38 cellular contexts compared by ENCODE assay signal in the genomic region with DNA sequence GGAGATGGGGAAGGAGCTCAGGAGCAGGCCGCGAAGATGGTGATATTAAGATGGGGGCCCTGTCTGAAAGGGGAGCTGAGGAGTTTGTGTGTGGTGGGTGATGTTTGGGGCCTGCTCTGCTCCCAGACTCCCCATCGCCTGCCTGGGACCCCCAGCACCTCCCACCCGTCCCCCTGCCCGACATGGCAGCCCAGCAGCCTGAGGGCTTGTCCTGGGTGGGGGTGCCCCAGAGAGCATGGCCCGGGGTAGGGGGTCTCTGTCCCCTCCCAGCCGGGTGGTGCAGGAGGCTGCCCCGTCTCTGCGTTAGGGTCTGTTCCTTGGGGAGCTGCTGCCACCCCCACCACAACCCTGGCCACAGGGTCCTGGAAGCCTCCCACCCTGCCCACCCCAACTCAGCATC. TPM values are rescaled to one million over a fixed set of nuclear protein-coding genes. Genes with fewer than 3 reads are reported as not detected.
"Had no signal": no experiment of that assay in that cellular context is flagged by ENCODE, and none has a peak within 500 bp of the region (broad histone marks: within the 10 kb centered on the region; RNA-seq: fewer than 3 reads in every experiment).

No MANE protein-coding gene starts in this region.

- H3K27ac ChIP-seq: adrenal gland, body of pancreas, brain microvascular endothelial cell, breast epithelium, WERI-Rb-1 had no signal

- H3K9me3 ChIP-seq: adrenal gland, body of pancreas, breast epithelium had no signal

- ATAC-seq: activated CD4-positive, alpha-beta T cell treated with anti-CD3 and anti-CD28 coated beads for 36 hours; activated CD4-positive, CD25-positive, alpha-beta regulatory T cell treated with anti-CD3 and anti-CD28 coated beads, Interleukin-2, amount 50 U/mL, for 24 hours; activated CD8-positive, alpha-beta memory T cell treated with anti-CD3 and anti-CD28 coated beads, Interleukin-2, amount 10 ng/mL, durations not matched to agents 7 days and 5 days; activated CD8-positive, alpha-beta T cell treated with anti-CD3 and anti-CD28 coated beads, Interleukin-2, amount 10 ng/mL, durations not matched to agents 7 days and 5 days; activated naive CD4-positive, alpha-beta T cell treated with anti-CD3 and anti-CD28 coated beads, Interleukin-2, amount 50 U/mL, for 72 hours; activated T-cell treated with anti-CD3 and anti-CD28 coated beads, Interleukin-2, amount 50 U/mL, for 72 hours; activated T-helper 17 cell treated with anti-CD3 and anti-CD28 coated beads, Interleukin-2, amount 50 U/mL, for 72 hours; body of pancreas; WTC11 had no signal

- H3K27ac Mint-ChIP-seq: activated CD4-positive, alpha-beta memory T cell treated with anti-CD3 and anti-CD28 coated beads, Interleukin-2, amount 10 ng/mL, durations not matched to agents 7 days and 5 days; activated CD4-positive, alpha-beta T cell treated with anti-CD3 and anti-CD28 coated beads for 36 hours; activated CD4-positive, alpha-beta T cell treated with anti-CD3 and anti-CD28 coated beads, Interleukin-2, amount 10 ng/mL, durations not matched to agents 7 days and 5 days; activated CD8-positive, alpha-beta memory T cell treated with anti-CD3 and anti-CD28 coated beads, Interleukin-2, amount 10 ng/mL, durations not matched to agents 7 days and 5 days; activated CD8-positive, alpha-beta T cell treated with anti-CD3 and anti-CD28 coated beads, Interleukin-2, amount 10 ng/mL, durations not matched to agents 7 days and 5 days; activated naive CD4-positive, alpha-beta T cell treated with anti-CD3 and anti-CD28 coated beads for 36 hours; activated naive CD4-positive, alpha-beta T cell treated with anti-CD3 and anti-CD28 coated beads, Interleukin-2, amount 50 U/mL, for 72 hours; activated naive CD8-positive, alpha-beta T cell treated with anti-CD3 and anti-CD28 coated beads for 36 hours; activated T-cell treated with anti-CD3 and anti-CD28 coated beads, Interleukin-2, amount 50 U/mL, for 24 hours; activated T-cell treated with anti-CD3 and anti-CD28 coated beads, Interleukin-2, amount 50 U/mL, for 72 hours; activated T-helper 1 cell treated with anti-CD3 and anti-CD28 coated beads, Interleukin-12 subunit alpha, Interleukin-12 subunit beta, Interleukin-2, Interleukin-4 antibody, amounts not matched to agents 30 ng/mL and 10 ng/mL and 1 ng/mL, durations not matched to agents 14 hours and 24 hours and 36 hours; activated T-helper 17 cell treated with anti-CD3 and anti-CD28 coated beads, Interleukin-2, amount 50 U/mL, for 72 hours; T-helper 1 cell treated with Interleukin-12 subunit alpha and Interleukin-12 subunit beta and Interleukin-4 antibody, amounts not matched to agents 30 μg/mL and 1 μg/mL, for 36 hours; T-helper 2 cell treated with Interferon-gamma antibody and Interleukin-4, amounts not matched to agents 5 μg/mL and 100 μg/mL, for 36 hours; WTC11 had no signal

- H3K4me3 ChIP-seq: adrenal gland, body of pancreas, breast epithelium had no signal

- H3K4me1 ChIP-seq: adrenal gland had no signal

- H3K27me3 Mint-ChIP-seq: activated CD4-positive, alpha-beta memory T cell treated with anti-CD3 and anti-CD28 coated beads, Interleukin-2, amount 10 ng/mL, durations not matched to agents 7 days and 5 days; activated CD4-positive, alpha-beta T cell treated with anti-CD3 and anti-CD28 coated beads for 36 hours; activated CD4-positive, alpha-beta T cell treated with anti-CD3 and anti-CD28 coated beads, Interleukin-2, amount 10 ng/mL, durations not matched to agents 7 days and 5 days; activated CD8-positive, alpha-beta memory T cell treated with anti-CD3 and anti-CD28 coated beads, Interleukin-2, amount 10 ng/mL, durations not matched to agents 7 days and 5 days; activated naive CD8-positive, alpha-beta T cell treated with anti-CD3 and anti-CD28 coated beads for 36 hours; activated T-cell treated with anti-CD3 and anti-CD28 coated beads, Interleukin-2, amount 50 U/mL, for 24 hours; activated T-helper 17 cell treated with anti-CD3 and anti-CD28 coated beads, Interleukin-2, amount 50 U/mL, for 72 hours had no signal

- H3K4me1 Mint-ChIP-seq: activated CD4-positive, alpha-beta memory T cell treated with anti-CD3 and anti-CD28 coated beads, Interleukin-2, amount 10 ng/mL, durations not matched to agents 7 days and 5 days; activated CD4-positive, alpha-beta T cell treated with anti-CD3 and anti-CD28 coated beads, Interleukin-2, amount 10 ng/mL, durations not matched to agents 7 days and 5 days; activated CD8-positive, alpha-beta memory T cell treated with anti-CD3 and anti-CD28 coated beads, Interleukin-2, amount 10 ng/mL, durations not matched to agents 7 days and 5 days; activated naive CD8-positive, alpha-beta T cell treated with anti-CD3 and anti-CD28 coated beads for 36 hours; activated T-helper 17 cell treated with anti-CD3 and anti-CD28 coated beads, Interleukin-2, amount 50 U/mL, for 72 hours had no signal

- DNase-seq: activated CD4-positive, alpha-beta memory T cell treated with anti-CD3 and anti-CD28 coated beads, Interleukin-2, amount 10 ng/mL, durations not matched to agents 7 days and 5 days; activated CD4-positive, alpha-beta T cell treated with anti-CD3 and anti-CD28 coated beads for 1 hour; activated CD4-positive, alpha-beta T cell treated with anti-CD3 and anti-CD28 coated beads for 36 hours; activated CD4-positive, alpha-beta T cell treated with anti-CD3 and anti-CD28 coated beads for 48 hours; activated CD4-positive, alpha-beta T cell treated with anti-CD3 and anti-CD28 coated beads, Interleukin-2, amount 10 ng/mL, durations not matched to agents 7 days and 5 days; activated CD4-positive, alpha-beta T cell treated with anti-CD3 and anti-CD28 coated beads, Interleukin-2, amount 50 U/mL, for 48 hours; activated CD4-positive, CD25-positive, alpha-beta regulatory T cell; activated CD8-positive, alpha-beta memory T cell treated with anti-CD3 and anti-CD28 coated beads for 24 hours; activated CD8-positive, alpha-beta memory T cell treated with anti-CD3 and anti-CD28 coated beads, Interleukin-2, amount 10 ng/mL, durations not matched to agents 7 days and 5 days; activated CD8-positive, alpha-beta memory T cell treated with anti-CD3 and anti-CD28 coated beads, Interleukin-2, amount 50 U/mL, for 48 hours; activated CD8-positive, alpha-beta T cell treated with anti-CD3 and anti-CD28 coated beads, Interleukin-2, amount 10 ng/mL, durations not matched to agents 7 days and 5 days; activated effector memory CD4-positive, alpha-beta T cell treated with anti-CD3 and anti-CD28 coated beads, Interleukin-2, amount 50 U/mL, for 16 hours; activated gamma-delta T cell treated with Interleukin-2 at 50 U/mL for 16 hours; activated naive CD4-positive, alpha-beta T cell; activated naive CD4-positive, alpha-beta T cell treated with anti-CD3 and anti-CD28 coated beads for 36 hours; activated naive CD4-positive, alpha-beta T cell treated with anti-CD3 and anti-CD28 coated beads, Interleukin-2, amount 50 U/mL, for 16 hours; activated naive CD8-positive, alpha-beta T cell treated with anti-CD3 and anti-CD28 coated beads for 36 hours; activated T-cell treated with anti-CD3 and anti-CD28 coated beads, Interleukin-2, amount 50 U/mL, for 24 hours; activated T-cell treated with anti-CD3 and anti-CD28 coated beads, Interleukin-2, amount 50 U/mL, for 72 hours; adrenal gland; amniotic stem cell; aorta; body of pancreas; brain microvascular endothelial cell; central memory CD4-positive, alpha-beta T cell; T-helper 1 cell; T-helper 2 cell; T-helper 9 cell; WERI-Rb-1 had no signal

- H3K27me3 ChIP-seq: adrenal gland, body of pancreas had no signal

- H3K9me3 Mint-ChIP-seq: activated CD4-positive, alpha-beta memory T cell treated with anti-CD3 and anti-CD28 coated beads, Interleukin-2, amount 10 ng/mL, durations not matched to agents 7 days and 5 days; activated CD4-positive, alpha-beta T cell treated with anti-CD3 and anti-CD28 coated beads, Interleukin-2, amount 10 ng/mL, durations not matched to agents 7 days and 5 days; activated naive CD4-positive, alpha-beta T cell treated with anti-CD3 and anti-CD28 coated beads for 36 hours; activated naive CD4-positive, alpha-beta T cell treated with anti-CD3 and anti-CD28 coated beads, Interleukin-2, amount 50 U/mL, for 72 hours; activated naive CD8-positive, alpha-beta T cell treated with anti-CD3 and anti-CD28 coated beads for 36 hours; activated T-cell treated with anti-CD3 and anti-CD28 coated beads, Interleukin-2, amount 50 U/mL, for 24 hours; activated T-cell treated with anti-CD3 and anti-CD28 coated beads, Interleukin-2, amount 50 U/mL, for 72 hours; activated T-helper 1 cell treated with anti-CD3 and anti-CD28 coated beads, Interleukin-12 subunit alpha, Interleukin-12 subunit beta, Interleukin-2, Interleukin-4 antibody, amounts not matched to agents 30 ng/mL and 10 ng/mL and 1 ng/mL, durations not matched to agents 14 hours and 24 hours and 36 hours; activated T-helper 17 cell treated with anti-CD3 and anti-CD28 coated beads, Interleukin-2, amount 50 U/mL, for 72 hours; T-helper 1 cell treated with Interleukin-12 subunit alpha and Interleukin-12 subunit beta and Interleukin-4 antibody, amounts not matched to agents 30 μg/mL and 1 μg/mL, for 36 hours; T-helper 2 cell treated with Interferon-gamma antibody and Interleukin-4, amounts not matched to agents 5 μg/mL and 100 μg/mL, for 36 hours; WTC11 had no signal

- H3K36me3 ChIP-seq: adrenal gland, brain microvascular endothelial cell, breast epithelium, WERI-Rb-1 had no signal

- H3K4me3 Mint-ChIP-seq: activated CD4-positive, alpha-beta memory T cell treated with anti-CD3 and anti-CD28 coated beads, Interleukin-2, amount 10 ng/mL, durations not matched to agents 7 days and 5 days; activated CD4-positive, alpha-beta T cell treated with anti-CD3 and anti-CD28 coated beads for 36 hours; activated CD4-positive, alpha-beta T cell treated with anti-CD3 and anti-CD28 coated beads, Interleukin-2, amount 10 ng/mL, durations not matched to agents 7 days and 5 days; activated CD8-positive, alpha-beta memory T cell treated with anti-CD3 and anti-CD28 coated beads, Interleukin-2, amount 10 ng/mL, durations not matched to agents 7 days and 5 days; activated CD8-positive, alpha-beta T cell treated with anti-CD3 and anti-CD28 coated beads, Interleukin-2, amount 10 ng/mL, durations not matched to agents 7 days and 5 days; activated naive CD4-positive, alpha-beta T cell treated with anti-CD3 and anti-CD28 coated beads for 36 hours; activated naive CD8-positive, alpha-beta T cell treated with anti-CD3 and anti-CD28 coated beads for 36 hours; activated T-cell treated with anti-CD3 and anti-CD28 coated beads, Interleukin-2, amount 50 U/mL, for 24 hours; activated T-cell treated with anti-CD3 and anti-CD28 coated beads, Interleukin-2, amount 50 U/mL, for 72 hours; activated T-helper 1 cell treated with anti-CD3 and anti-CD28 coated beads, Interleukin-12 subunit alpha, Interleukin-12 subunit beta, Interleukin-2, Interleukin-4 antibody, amounts not matched to agents 30 ng/mL and 10 ng/mL and 1 ng/mL, durations not matched to agents 14 hours and 24 hours and 36 hours; activated T-helper 17 cell treated with anti-CD3 and anti-CD28 coated beads, Interleukin-2, amount 50 U/mL, for 72 hours; T-helper 1 cell treated with Interleukin-12 subunit alpha and Interleukin-12 subunit beta and Interleukin-4 antibody, amounts not matched to agents 30 μg/mL and 1 μg/mL, for 36 hours; T-helper 2 cell treated with Interferon-gamma antibody and Interleukin-4, amounts not matched to agents 5 μg/mL and 100 μg/mL, for 36 hours; WTC11 had no signal

RNA-seq across cellular contexts. Expression of gene CDH15, which starts 5.2 kb away (rescaled TPM):
- total RNA-seq: activated CD4-positive, alpha-beta memory T cell treated with anti-CD3 and anti-CD28 coated beads, Interleukin-2, amount 10 ng/mL, durations not matched to agents 7 days and 5 days; activated CD4-positive, alpha-beta T cell treated with anti-CD3 and anti-CD28 coated beads for 36 hours; activated CD4-positive, alpha-beta T cell treated with anti-CD3 and anti-CD28 coated beads, Interleukin-2, amount 10 ng/mL, durations not matched to agents 7 days and 5 days; activated CD8-positive, alpha-beta memory T cell treated with anti-CD3 and anti-CD28 coated beads, Interleukin-2, amount 10 ng/mL, durations not matched to agents 7 days and 5 days; activated CD8-positive, alpha-beta T cell treated with anti-CD3 and anti-CD28 coated beads, Interleukin-2, amount 10 ng/mL, durations not matched to agents 7 days and 5 days; activated naive CD4-positive, alpha-beta T cell treated with anti-CD3 and anti-CD28 coated beads for 36 hours; activated naive CD8-positive, alpha-beta T cell treated with anti-CD3 and anti-CD28 coated beads for 36 hours; activated T-cell treated with anti-CD3 and anti-CD28 coated beads, Interleukin-2, amount 50 U/mL, for 72 hours; activated T-helper 1 cell treated with anti-CD3 and anti-CD28 coated beads, Interleukin-12 subunit alpha, Interleukin-12 subunit beta, Interleukin-2, Interleukin-4 antibody, amounts not matched to agents 30 ng/mL and 10 ng/mL and 1 ng/mL, durations not matched to agents 14 hours and 24 hours and 36 hours; breast epithelium had no signal

RNA-seq across cellular contexts. Expression of gene SLC22A31, which starts 23.6 kb away (rescaled TPM):
- total RNA-seq: activated CD8-positive, alpha-beta memory T cell treated with anti-CD3 and anti-CD28 coated beads, Interleukin-2, amount 10 ng/mL, durations not matched to agents 7 days and 5 days; activated CD8-positive, alpha-beta T cell treated with anti-CD3 and anti-CD28 coated beads, Interleukin-2, amount 10 ng/mL, durations not matched to agents 7 days and 5 days; activated naive CD8-positive, alpha-beta T cell treated with anti-CD3 and anti-CD28 coated beads for 36 hours; breast epithelium; cardiac septum had no signal
